ENCODE assay signal across 28 cellular contexts in the genomic region with DNA sequence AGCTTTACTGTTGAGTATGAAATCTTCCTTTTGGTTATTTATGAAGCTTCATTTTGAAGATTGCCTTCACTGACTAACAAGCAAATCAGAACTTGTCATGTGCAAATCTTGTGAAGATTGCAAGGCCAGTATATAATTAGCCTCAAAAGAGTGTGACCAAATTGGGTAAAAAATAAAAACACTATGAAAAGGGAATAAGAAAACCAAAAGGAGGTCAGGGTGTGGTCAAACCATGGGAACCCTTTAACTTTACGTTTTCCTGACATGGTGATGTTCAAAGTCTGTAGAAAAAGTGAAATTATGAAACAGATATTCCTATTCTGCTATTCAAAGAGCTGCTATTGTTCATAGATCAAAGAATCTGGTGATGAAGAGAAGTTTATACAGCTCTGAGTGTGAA.
DNase-seq lines count a peak whose midpoint lies in the region; ATAC-seq and TF ChIP-seq lines count a peak whose summit lies in the region.
"Had no signal": no experiment of that assay in that cellular context is flagged by ENCODE, and none has a peak within 500 bp of the region (broad histone marks: within the 10 kb centered on the region; RNA-seq: fewer than 3 reads in every experiment).

No MANE protein-coding gene starts in this region.

- no peaks in the 10 kb centered on the region for H3K27me3 Mint-ChIP-seq in activated naive CD4-positive, alpha-beta T cell treated with anti-CD3 and anti-CD28 coated beads, Interleukin-2, amount 10 ng/mL, durations not matched to agents 7 days and 5 days
- no peaks in the 10 kb centered on the region for H3K27me3 Mint-ChIP-seq in activated B cell treated with CpG ODN at 0.5 μM for 24 hours
- H3K27me3 Mint-ChIP-seq in effector memory CD8-positive, alpha-beta T cell: no peaks in the 10 kb centered on the region
- H3K27me3 Mint-ChIP-seq: stimulated activated memory B cell treated with anti-CD40 and anti-IgM and Interleukin-4, amounts not matched to agents 10 μg/mL and 1 μg/mL and 100 μg/mL, for 72 hours had no signal

- H3K36me3 ChIP-seq in mucosa of descending colon (ENCODE audit: low read depth): no peaks in the 10 kb centered on the region
- H3K36me3 ChIP-seq: pancreas, suprapubic skin had no signal

- intact Hi-C loops in activated B cell treated with CpG ODN at 0.5 μM for 24 hours (cut with micrococcal nuclease): loop anchor here (1.0 to 2.0 kb wide), 5 partner anchors 9 to 118 kb away; no protein-coding TSS in a partner anchor
- intact Hi-C loops in mucosa of descending colon (cut with DNase I, micrococcal nuclease): no loop called here

- H3K9me3 ChIP-seq in mucosa of descending colon: no peaks in the 10 kb centered on the region
- H3K9me3 ChIP-seq: pancreas, suprapubic skin had no signal

- no peak overlapping the region for H3K4me3 ChIP-seq in mucosa of descending colon
- H3K4me3 ChIP-seq: lung, pancreas, suprapubic skin had no signal

- peak overlapping the region; percentile 48 to 93 for H3K27ac Mint-ChIP-seq in activated naive CD4-positive, alpha-beta T cell treated with anti-CD3 and anti-CD28 coated beads, Interleukin-2, amount 50 U/mL, for 72 hours
- no peak overlapping the region for H3K27ac Mint-ChIP-seq in activated naive CD4-positive, alpha-beta T cell treated with anti-CD3 and anti-CD28 coated beads, Interleukin-2, amount 10 ng/mL, durations not matched to agents 7 days and 5 days
- H3K27ac Mint-ChIP-seq in activated B cell treated with CpG ODN at 0.5 μM for 24 hours: peak overlapping the region; percentile 92
- H3K27ac Mint-ChIP-seq in effector memory CD8-positive, alpha-beta T cell: peak overlapping the region in 1 of 2 donors; percentile 85
- peak overlapping the region; percentile 83 for H3K27ac Mint-ChIP-seq in stimulated activated effector memory CD8-positive, alpha-beta T cell treated with anti-CD3 and anti-CD28 coated beads, Interleukin-12 subunit alpha, Interleukin-12 subunit beta, amount 100 ng/mL, for 72 hours
- H3K27ac Mint-ChIP-seq: activated CD4-positive, alpha-beta T cell treated with anti-CD3 and anti-CD28 coated beads, Interleukin-2, amount 10 ng/mL, durations not matched to agents 7 days and 5 days; nephron progenitor cell; stimulated activated memory B cell treated with anti-CD40 and anti-IgM and Interleukin-4, amounts not matched to agents 10 μg/mL and 1 μg/mL and 100 μg/mL, for 72 hours; T-helper 2 cell treated with Interferon-gamma antibody and Interleukin-4, amounts not matched to agents 5 μg/mL and 100 μg/mL, for 36 hours had no signal

- H3K4me3 Mint-ChIP-seq in activated naive CD4-positive, alpha-beta T cell treated with anti-CD3 and anti-CD28 coated beads, Interleukin-2, amount 10 ng/mL, durations not matched to agents 7 days and 5 days: no peak overlapping the region
- H3K4me3 Mint-ChIP-seq in activated B cell treated with CpG ODN at 0.5 μM for 24 hours: peak overlapping the region; percentile 64
- H3K4me3 Mint-ChIP-seq in effector memory CD8-positive, alpha-beta T cell: peak overlapping the region; percentile 5 to 14
- H3K4me3 Mint-ChIP-seq in stimulated activated effector memory CD8-positive, alpha-beta T cell treated with anti-CD3 and anti-CD28 coated beads, Interleukin-12 subunit alpha, Interleukin-12 subunit beta, amount 100 ng/mL, for 72 hours: peak overlapping the region; percentile 33
- H3K4me3 Mint-ChIP-seq: activated CD4-positive, alpha-beta T cell treated with anti-CD3 and anti-CD28 coated beads, Interleukin-2, amount 10 ng/mL, durations not matched to agents 7 days and 5 days; nephron progenitor cell; stimulated activated memory B cell treated with anti-CD40 and anti-IgM and Interleukin-4, amounts not matched to agents 10 μg/mL and 1 μg/mL and 100 μg/mL, for 72 hours; T-helper 2 cell treated with Interferon-gamma antibody and Interleukin-4, amounts not matched to agents 5 μg/mL and 100 μg/mL, for 36 hours had no signal

- POLR2A ChIA-PET in activated B cell treated with CpG ODN at 0.5 μM for 24 hours (lab: Charles Lee): interaction anchor here (0.7 to 6.6 kb wide), 11 partner anchors 10 to 358 kb away, joined by 3 to 111 read pairs (median 3); no protein-coding TSS in a partner anchor

- no peak for TF ChIP-seq CTCF in activated B cell treated with CpG ODN at 0.5 μM for 24 hours (IDR thresholded peaks at IDR 0.05)
- no peak for TF ChIP-seq CTCF in mucosa of descending colon (IDR thresholded peaks at IDR 0.05)

- H3K36me3 Mint-ChIP-seq in activated naive CD4-positive, alpha-beta T cell treated with anti-CD3 and anti-CD28 coated beads, Interleukin-2, amount 50 U/mL, for 72 hours: peaks cover 0 to 32% of the 10 kb centered on the region in 2 donors
- no peaks in the 10 kb centered on the region for H3K36me3 Mint-ChIP-seq in activated naive CD4-positive, alpha-beta T cell treated with anti-CD3 and anti-CD28 coated beads, Interleukin-2, amount 10 ng/mL, durations not matched to agents 7 days and 5 days
- H3K36me3 Mint-ChIP-seq in activated B cell treated with CpG ODN at 0.5 μM for 24 hours (ENCODE audit: low read depth): no peaks in the 10 kb centered on the region
- H3K36me3 Mint-ChIP-seq in effector memory CD8-positive, alpha-beta T cell (ENCODE audit: insufficient read depth): peaks cover 3% of the 10 kb centered on the region
- H3K36me3 Mint-ChIP-seq in stimulated activated effector memory CD8-positive, alpha-beta T cell treated with anti-CD3 and anti-CD28 coated beads, Interleukin-12 subunit alpha, Interleukin-12 subunit beta, amount 100 ng/mL, for 72 hours: no peaks in the 10 kb centered on the region
- H3K36me3 Mint-ChIP-seq: stimulated activated memory B cell treated with anti-CD40 and anti-IgM and Interleukin-4, amounts not matched to agents 10 μg/mL and 1 μg/mL and 100 μg/mL, for 72 hours had no signal

- peaks cover 10 to 12% of the 10 kb centered on the region in 2 donors for H3K9me3 Mint-ChIP-seq in activated naive CD4-positive, alpha-beta T cell treated with anti-CD3 and anti-CD28 coated beads, Interleukin-2, amount 50 U/mL, for 72 hours
- H3K9me3 Mint-ChIP-seq in activated naive CD4-positive, alpha-beta T cell treated with anti-CD3 and anti-CD28 coated beads, Interleukin-2, amount 10 ng/mL, durations not matched to agents 7 days and 5 days: peaks cover 4% of the 10 kb centered on the region
- H3K9me3 Mint-ChIP-seq in activated B cell treated with CpG ODN at 0.5 μM for 24 hours: no peaks in the 10 kb centered on the region
- no peaks in the 10 kb centered on the region for H3K9me3 Mint-ChIP-seq in effector memory CD8-positive, alpha-beta T cell
- H3K9me3 Mint-ChIP-seq in stimulated activated effector memory CD8-positive, alpha-beta T cell treated with anti-CD3 and anti-CD28 coated beads, Interleukin-12 subunit alpha, Interleukin-12 subunit beta, amount 100 ng/mL, for 72 hours: peaks cover 6% of the 10 kb centered on the region

- no peak for DNase-seq in activated naive CD4-positive, alpha-beta T cell treated with anti-CD3 and anti-CD28 coated beads, Interleukin-2, amount 50 U/mL, for 72 hours (ENCODE audit: low spot score in 2 of 2)
- no peak for DNase-seq in activated naive CD4-positive, alpha-beta T cell treated with anti-CD3 and anti-CD28 coated beads, Interleukin-2, amount 10 ng/mL, durations not matched to agents 7 days and 5 days
- DNase-seq in activated B cell treated with CpG ODN at 0.5 μM for 24 hours (no peak), mucosa of descending colon (no peak)
- DNase-seq in effector memory CD8-positive, alpha-beta T cell: no peak
- DNase-seq in stimulated activated effector memory CD8-positive, alpha-beta T cell treated with anti-CD3 and anti-CD28 coated beads, Interleukin-12 subunit alpha, Interleukin-12 subunit beta, amount 100 ng/mL, for 72 hours (ENCODE audit: low spot score in 2 of 2): no peak
- DNase-seq: activated CD4-positive, alpha-beta T cell treated with anti-CD3 and anti-CD28 coated beads, Interleukin-2, amount 10 ng/mL, durations not matched to agents 7 days and 5 days; activated CD8-positive, alpha-beta memory T cell treated with anti-CD3 and anti-CD28 coated beads, Interleukin-2, amount 50 U/mL, for 4 hours; activated effector memory CD4-positive, alpha-beta T cell treated with anti-CD3 and anti-CD28 coated beads, Interleukin-2, amount 50 U/mL, for 16 hours; amniotic stem cell; C1 segment of cervical spinal cord; Caco-2; H7; hippocampal formation; left cardiac atrium; NCI-H1417 treated with DMSO at 0.1 percent for 48 hours; NCI-H2029 treated with DMSO at 0.1 percent for 48 hours; NCI-H2227 treated with DMSO at 0.1 percent for 48 hours; NCI-H526; nephron progenitor cell; pancreas; PC-3 had no signal

- CTCF ChIA-PET in activated naive CD4-positive, alpha-beta T cell treated with anti-CD3 and anti-CD28 coated beads, Interleukin-2, amount 10 ng/mL, durations not matched to agents 7 days and 5 days (lab: Charles Lee): no interaction called here
- CTCF ChIA-PET in activated B cell treated with CpG ODN at 0.5 μM for 24 hours (lab: Charles Lee): interaction anchor here (1.0 to 2.1 kb wide), 3 partner anchors 8 to 13 kb away, joined by 3 to 5 read pairs (median 3); no protein-coding TSS in a partner anchor

- peaks cover 16% of the 10 kb centered on the region for H3K4me1 Mint-ChIP-seq in activated naive CD4-positive, alpha-beta T cell treated with anti-CD3 and anti-CD28 coated beads, Interleukin-2, amount 10 ng/mL, durations not matched to agents 7 days and 5 days
- peaks cover 28% of the 10 kb centered on the region for H3K4me1 Mint-ChIP-seq in activated B cell treated with CpG ODN at 0.5 μM for 24 hours
- H3K4me1 Mint-ChIP-seq in effector memory CD8-positive, alpha-beta T cell (ENCODE audit: low read depth in 2 of 2): peaks cover 16 to 25% of the 10 kb centered on the region in 2 donors
- H3K4me1 Mint-ChIP-seq in stimulated activated effector memory CD8-positive, alpha-beta T cell treated with anti-CD3 and anti-CD28 coated beads, Interleukin-12 subunit alpha, Interleukin-12 subunit beta, amount 100 ng/mL, for 72 hours: peaks cover 29% of the 10 kb centered on the region

- no peaks in the 10 kb centered on the region for H3K4me1 ChIP-seq in mucosa of descending colon (ENCODE audit: low read depth)
- H3K4me1 ChIP-seq: pancreas, suprapubic skin had no signal

- no peak for ATAC-seq in activated naive CD4-positive, alpha-beta T cell treated with anti-CD3 and anti-CD28 coated beads, Interleukin-2, amount 50 U/mL, for 72 hours
- ATAC-seq in activated B cell treated with CpG ODN at 0.5 μM for 24 hours (ENCODE audit: low read depth): no peak
- ATAC-seq in effector memory CD8-positive, alpha-beta T cell (replicated peaks): no peak
- ATAC-seq in stimulated activated effector memory CD8-positive, alpha-beta T cell treated with anti-CD3 and anti-CD28 coated beads, Interleukin-12 subunit alpha, Interleukin-12 subunit beta, amount 100 ng/mL, for 72 hours: no peak
- ATAC-seq in HG03135 (IDR thresholded peaks at IDR 0.05; ENCODE audit: unreplicated experiment): no peak
- ATAC-seq in mucosa of descending colon: no peak
- ATAC-seq in HG03039 (IDR thresholded peaks at IDR 0.05; ENCODE audit: unreplicated experiment): no peak
- ATAC-seq: left cardiac atrium, pancreas, PC-3 had no signal
